In the genomic region with DNA sequence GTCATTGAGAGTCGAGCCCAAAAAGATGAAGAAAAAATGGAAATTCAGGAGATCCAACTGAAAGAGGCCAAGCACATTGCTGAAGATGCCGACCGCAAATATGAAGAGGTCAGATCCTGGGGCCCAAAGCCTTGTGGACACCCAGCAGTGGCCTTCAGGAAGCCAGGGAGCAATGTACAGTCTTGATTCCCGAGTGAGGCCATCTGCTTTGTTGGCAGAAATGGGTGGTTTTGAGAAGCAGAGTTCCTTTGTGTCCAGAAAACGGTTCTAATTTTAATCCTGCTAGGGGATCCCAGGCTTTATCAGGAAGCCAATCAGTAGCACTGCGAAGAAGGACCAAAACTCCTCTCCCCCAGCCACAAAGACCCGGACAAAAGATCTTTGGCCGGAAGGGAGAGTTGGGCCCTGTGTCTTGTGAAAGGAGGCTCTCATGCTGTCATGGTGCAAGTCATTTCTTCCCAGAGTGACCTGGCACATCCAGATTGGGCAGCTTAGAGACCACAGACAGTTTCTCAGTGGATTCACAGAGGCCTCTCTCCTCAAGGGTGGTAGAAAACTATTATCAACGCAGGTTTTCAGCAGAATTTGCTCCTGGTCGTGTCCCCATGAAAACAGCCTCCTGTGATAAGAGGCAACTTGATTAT, we compare ENCODE assay signal across 21 cellular contexts. TPM values are rescaled to one million over a fixed set of nuclear protein-coding genes. Genes with fewer than 3 reads are reported as not detected.
A peak's percentile ranks its signal among the peaks of the same experiment; 100 is the strongest.
DNase-seq lines count a peak whose midpoint lies in the region; ATAC-seq, FAIRE-seq and TF ChIP-seq lines count a peak whose summit lies in the region.
"Had no signal": no experiment of that assay in that cellular context is flagged by ENCODE, and none has a peak within 500 bp of the region (broad histone marks: within the 10 kb centered on the region; RNA-seq: fewer than 3 reads in every experiment).

No MANE protein-coding gene starts in this region.

- POLR2A ChIA-PET in endothelial cell of umbilical vein (lab: Charles Lee): no interaction called here

- H3K36me3 ChIP-seq in right atrium auricular region (peaks cover 96% of the 10 kb centered on the region), endothelial cell of umbilical vein (ENCODE audit: control insufficient read depth in 2 of 2, extremely low read depth in 1 of 2, insufficient read depth in 2 of 2, low read length in 2 of 2) (peaks cover 54 to 71% of the 10 kb centered on the region in 2 experiments), neural progenitor cell (peaks cover 67% of the 10 kb centered on the region)

- no peaks in the 10 kb centered on the region for H3K9me3 Mint-ChIP-seq in neural progenitor cell
- H3K9me3 Mint-ChIP-seq: activated T-helper 2 cell treated with anti-CD3 and anti-CD28 coated beads, Interferon-gamma antibody, Interleukin-2, Interleukin-4, amounts not matched to agents 10 μg/mL and 5 μg/mL and 100 μg/mL, durations not matched to agents 14 hours and 24 hours and 36 hours; CD4-positive, CD25-positive, alpha-beta regulatory T cell; central memory CD8-positive, alpha-beta T cell; endodermal cell; naive thymus-derived CD8-positive, alpha-beta T cell had no signal

- H3K4me2 ChIP-seq in endothelial cell of umbilical vein (ENCODE audit: insufficient read depth, low read length): no peak overlapping the region
- no peak overlapping the region for H3K4me2 ChIP-seq in neural progenitor cell

- H3K27ac Mint-ChIP-seq in neural progenitor cell: no peak overlapping the region
- H3K27ac Mint-ChIP-seq: activated T-helper 2 cell treated with anti-CD3 and anti-CD28 coated beads, Interferon-gamma antibody, Interleukin-2, Interleukin-4, amounts not matched to agents 10 μg/mL and 5 μg/mL and 100 μg/mL, durations not matched to agents 14 hours and 24 hours and 36 hours; endodermal cell; naive thymus-derived CD8-positive, alpha-beta T cell had no signal

- ATAC-seq in left cardiac atrium (no peak), GM19395 (IDR thresholded peaks at IDR 0.05; ENCODE audit: unreplicated experiment) (no peak), HG03108 (IDR thresholded peaks at IDR 0.05; ENCODE audit: unreplicated experiment) (no peak)
- ATAC-seq: left lobe of liver; naive thymus-derived CD8-positive, alpha-beta T cell; Panc1 had no signal

- no peak overlapping the region for H3K4me3 Mint-ChIP-seq in neural progenitor cell
- H3K4me3 Mint-ChIP-seq: CD4-positive, CD25-positive, alpha-beta regulatory T cell; central memory CD8-positive, alpha-beta T cell; endodermal cell; naive thymus-derived CD8-positive, alpha-beta T cell had no signal

- H3K36me3 Mint-ChIP-seq in neural progenitor cell: peaks cover 61% of the 10 kb centered on the region

- no peak for FAIRE-seq in endothelial cell of umbilical vein (lab: Jason Lieb, UNC)

- H3K27me3 Mint-ChIP-seq in neural progenitor cell (ENCODE audit: insufficient read depth, low read depth): no peaks in the 10 kb centered on the region
- H3K27me3 Mint-ChIP-seq: CD4-positive, CD25-positive, alpha-beta regulatory T cell; central memory CD8-positive, alpha-beta T cell; naive thymus-derived CD8-positive, alpha-beta T cell had no signal

- CTCF ChIA-PET in endothelial cell of umbilical vein (lab: Charles Lee): interaction anchor here (1.3 kb wide), 1 partner anchor 213 kb away, joined by 4 read pairs; no protein-coding TSS in a partner anchor

- DNase-seq in right atrium auricular region (ENCODE audit: low spot score) (no peak), left cardiac atrium (no peak), endothelial cell of umbilical vein (ENCODE audit: low read depth, low spot score) (no peak), neural progenitor cell (ENCODE audit: low spot score) (no peak), NCI-H2029 treated with DMSO at 0.1 percent for 48 hours (lab: John Stamatoyannopoulos, UW) (no peak)
- no peak for DNase-seq in stimulated activated CD4-positive, alpha-beta T cell treated with anti-CD3 and anti-CD28 coated beads, Interleukin-4, amount 100 ng/mL, for 1 hour
- DNase-seq: CD4-positive, CD25-positive, alpha-beta regulatory T cell; DMS153; endodermal cell; KBM-7; naive thymus-derived CD8-positive, alpha-beta T cell; NCI-H1048; spleen; T1000 had no signal

- BruUV-seq in endothelial cell of umbilical vein (replicated peaks; lab: Mats Ljungman, UMichigan): no TSS peak

- TF ChIP-seq CTCF in right atrium auricular region (IDR thresholded peaks at IDR 0.05): no peak
- TF ChIP-seq CTCF in endothelial cell of umbilical vein (IDR thresholded peaks at IDR 0.05; ENCODE audit: extremely low read depth in 1 of 2, insufficient read depth in 1 of 2, low read depth in 1 of 2, low read length in 2 of 2): no peak
- no peak for TF ChIP-seq CTCF in neural progenitor cell (IDR thresholded peaks at IDR 0.05)

- intact Hi-C loops in left cardiac atrium (cut with DNase I) (no loop called here), endothelial cell of umbilical vein (cut with micrococcal nuclease) (no loop called here)

- H3F3A ChIP-seq in neural progenitor cell (ENCODE audit: low read depth): peaks cover 49% of the 10 kb centered on the region

- H3K9ac ChIP-seq in endothelial cell of umbilical vein (replicated peaks; ENCODE audit: extremely low read depth, insufficient read depth, low read length): no peak overlapping the region
- no peak overlapping the region for H3K9ac ChIP-seq in neural progenitor cell

- H3K9me3 ChIP-seq in right atrium auricular region: no peaks in the 10 kb centered on the region
- H3K9me3 ChIP-seq in endothelial cell of umbilical vein (replicated peaks; ENCODE audit: control insufficient read depth, insufficient read depth, low read length): no peaks in the 10 kb centered on the region
- no peaks in the 10 kb centered on the region for H3K9me3 ChIP-seq in neural progenitor cell (ENCODE audit: low read depth)
- H3K9me3 ChIP-seq: spleen, thoracic aorta had no signal

- H3K79me2 ChIP-seq in endothelial cell of umbilical vein (ENCODE audit: control insufficient read depth, insufficient read depth, low read length): peaks cover 14% of the 10 kb centered on the region
- peaks cover 16% of the 10 kb centered on the region for H3K79me2 ChIP-seq in neural progenitor cell (ENCODE audit: low read depth)

- H4K20me1 ChIP-seq in endothelial cell of umbilical vein (replicated peaks; ENCODE audit: control insufficient read depth, extremely low read depth, insufficient read depth, low read length): peaks cover 2% of the 10 kb centered on the region
- H4K20me1 ChIP-seq in neural progenitor cell (ENCODE audit: low read depth): peaks cover 24% of the 10 kb centered on the region

- H3K4me1 ChIP-seq in right atrium auricular region (peaks cover 0 to 98% of the 10 kb centered on the region in 2 donors), endothelial cell of umbilical vein (ENCODE audit: control insufficient read depth, extremely low read depth, insufficient read depth, low read length) (peaks cover 8% of the 10 kb centered on the region), neural progenitor cell (no peaks in the 10 kb centered on the region)

- TF ChIP-seq POLR2A in endothelial cell of umbilical vein (IDR thresholded peaks at IDR 0.05; ENCODE audit: low read depth, low read length): peak; percentile 44

- H3K9me1 ChIP-seq in endothelial cell of umbilical vein (replicated peaks; ENCODE audit: control insufficient read depth, extremely low read depth, insufficient read depth, low read length): no peaks in the 10 kb centered on the region

- no peak overlapping the region for H3K4me3 ChIP-seq in right atrium auricular region
- H3K4me3 ChIP-seq in endothelial cell of umbilical vein (replicated peaks in 1 of 3; ENCODE audit: insufficient read depth in 1 of 3, low read depth in 1 of 3, low read length in 3 of 3): no peak overlapping the region
- no peak overlapping the region for H3K4me3 ChIP-seq in neural progenitor cell
- H3K4me3 ChIP-seq: spleen, thoracic aorta had no signal

- H3K27me3 ChIP-seq in right atrium auricular region: no peaks in the 10 kb centered on the region
- no peaks in the 10 kb centered on the region for H3K27me3 ChIP-seq in endothelial cell of umbilical vein (ENCODE audit: control insufficient read depth in 2 of 2, insufficient read depth in 2 of 2, low read length in 2 of 2)
- no peaks in the 10 kb centered on the region for H3K27me3 ChIP-seq in neural progenitor cell
- H3K27me3 ChIP-seq: spleen had no signal

- dilution Hi-C loops in endothelial cell of umbilical vein (cut with MboI; ENCODE audit: extremely low pct_ligation_motif_present, low sequenced_read_pairs): no loop called here

- no peak overlapping the region for H2AFZ ChIP-seq in endothelial cell of umbilical vein (ENCODE audit: low read depth, low read length)
- H2AFZ ChIP-seq in neural progenitor cell (replicated peaks): no peak overlapping the region

- peak overlapping the region; percentile 31 to 50 for H3K27ac ChIP-seq in right atrium auricular region
- H3K27ac ChIP-seq in endothelial cell of umbilical vein (ENCODE audit: insufficient read depth, low read depth, low read length): no peak overlapping the region
- H3K27ac ChIP-seq in neural progenitor cell: peak overlapping the region; percentile 18

- peaks cover 9% of the 10 kb centered on the region for H3K4me1 Mint-ChIP-seq in neural progenitor cell
- H3K4me1 Mint-ChIP-seq: central memory CD8-positive, alpha-beta T cell had no signal

TF ChIP-seq in endothelial cell of umbilical vein, 7 proteins besides CTCF, POLR2A, EP300 and RAD21:
- peak; percentile 7 for TF ChIP-seq POLR2AphosphoS5 (IDR thresholded peaks at IDR 0.05; ENCODE audit: insufficient read depth, low read depth, low read length)
- TF ChIP-seq FOS (IDR thresholded peaks at IDR 0.05; ENCODE audit: borderline replicate concordance, insufficient read depth, low read length): no peak

RNA-seq across cellular contexts. Expression of a gene that starts 17.1 kb away (rescaled TPM):
- 1,000 to 10,000 TPM; 5,368 to 7,988 TPM for total RNA-seq in right atrium auricular region
- 1,000 to 10,000 TPM; 8,049 to 9,104 TPM for total RNA-seq in left cardiac atrium
- 558 and 678 TPM in 2 replicates for total RNA-seq in endothelial cell of umbilical vein
- 518 and 528 TPM in 2 replicates for polyA plus RNA-seq in endothelial cell of umbilical vein
- polyA plus RNA-seq in endothelial cell of umbilical vein (2011; cell fraction: cytosol; rRNA removed): 740 and 824 TPM in 2 replicates
- polyA plus RNA-seq in endothelial cell of umbilical vein (2011; cell fraction: nucleus; rRNA removed): 2,079 and 2,156 TPM in 2 replicates
- polyA plus RNA-seq in endothelial cell of umbilical vein (2012): 679 and 811 TPM in 2 replicates
- 828 and 932 TPM in 2 replicates for polyA minus RNA-seq in endothelial cell of umbilical vein
- 30.8 TPM for polyA minus RNA-seq in endothelial cell of umbilical vein (2011; cell fraction: cytosol; rRNA and poly(A)+ RNA removed)
- polyA minus RNA-seq in endothelial cell of umbilical vein (2011; cell fraction: nucleus; rRNA and poly(A)+ RNA removed): 2,251 and 2,264 TPM in 2 replicates
- 614 and 623 TPM in 2 replicates for total RNA-seq in neural progenitor cell (ENCODE audit: low replicate concordance)
